ENCODE assay signal across 1 cellular context in the genomic region with DNA sequence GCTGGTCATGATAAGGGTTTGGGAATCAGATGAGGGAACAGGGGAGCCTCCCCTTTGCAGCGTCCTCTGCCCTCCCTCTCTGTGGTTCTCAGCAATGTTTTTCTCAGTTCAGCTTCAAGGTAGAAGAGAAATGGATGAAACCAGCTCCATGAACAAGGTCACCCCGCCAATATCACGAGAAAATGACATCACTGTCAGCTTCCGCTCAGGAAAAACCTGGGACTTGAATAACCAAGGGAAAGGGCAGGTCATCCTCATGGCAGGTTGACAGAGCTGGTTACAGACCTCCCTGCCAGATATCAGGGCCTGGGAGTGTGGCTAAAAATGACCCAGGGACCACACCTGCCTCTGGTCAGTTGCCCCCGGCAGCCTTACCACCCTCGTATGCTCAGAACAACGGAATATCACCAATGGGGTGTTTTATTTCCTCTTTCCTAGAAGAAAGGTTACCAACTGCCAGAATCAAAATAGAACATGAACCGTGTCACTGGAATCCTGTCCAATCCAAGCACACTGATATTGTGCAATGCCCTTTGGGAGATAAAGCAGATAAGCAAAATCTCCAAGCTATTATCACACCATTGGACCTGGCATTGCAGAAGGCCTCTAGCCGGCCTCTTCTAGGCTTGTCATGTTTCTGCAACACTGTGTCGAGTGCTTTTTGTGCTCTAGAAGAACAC.
TF ChIP-seq lines count a peak whose summit lies in the region.

No MANE protein-coding gene starts in this region.

TF ChIP-seq in K562, 482 proteins besides CTCF, POLR2A, EP300 and RAD21 (continued from another document and continues in another):
- TF ChIP-seq NR2C1 (IDR thresholded peaks at IDR 0.05) (peak; percentile 83; the same call in 1 of the 2 replicates), NR2C1 (tag; IDR thresholded peaks at IDR 0.05) (peak; percentile 93), RBM25 (IDR thresholded peaks at IDR 0.05; ENCODE audit: low read depth, low read length, severe bottlenecking) (peak; percentile 28), POLR3A (IDR thresholded peaks at IDR 0.05; ENCODE audit: borderline replicate concordance, extremely low read depth, insufficient read depth, insufficient read length) (no peak), ETS2 (tag; IDR thresholded peaks at IDR 0.05; ENCODE audit: borderline replicate concordance, poor library complexity, severe bottlenecking) (no peak), XRCC3 (IDR thresholded peaks at IDR 0.05) (no peak), TEAD2 (tag; IDR thresholded peaks at IDR 0.05) (no peak), STAT5B (CRISPR knock-in tag; IDR thresholded peaks at IDR 0.05) (no peak), CREM (IDR thresholded peaks at IDR 0.05; ENCODE audit: low read depth) (peak; percentile 66; the same call in 1 of the 2 replicates), PHF8 (IDR thresholded peaks at IDR 0.05; ENCODE audit: borderline replicate concordance, low read length) (peak; percentile 28; the same call in 1 of the 2 replicates), PRMT5 (CRISPR knock-in tag; IDR thresholded peaks at IDR 0.05) (no peak), MAFG (tag; conservative IDR thresholded peaks at IDR 0.05) (no peak; the same call in 1 of the 2 replicates), ZNF655 (CRISPR knock-in tag; IDR thresholded peaks at IDR 0.05) (no peak), YBX1 (IDR thresholded peaks at IDR 0.05) (no peak), ZNF232 (CRISPR knock-in tag; IDR thresholded peaks at IDR 0.05) (no peak), ATF6 (CRISPR knock-in tag; IDR thresholded peaks at IDR 0.05) (no peak), NR3C1 (CRISPR knock-in tag; IDR thresholded peaks at IDR 0.05) (no peak), KAT7 (CRISPR knock-in tag; IDR thresholded peaks at IDR 0.05; ENCODE audit: borderline replicate concordance) (0 out of 2 replicates have a peak, but pooled peaks have one; percentile 17), MCM5 (IDR thresholded peaks at IDR 0.05; ENCODE audit: low read depth) (no peak), GABPB1 (CRISPR knock-in tag; IDR thresholded peaks at IDR 0.05) (peak; percentile 57; the same call in 1 of the 2 replicates), SP1 (CRISPR knock-in tag; IDR thresholded peaks at IDR 0.05) (no peak; the same call in none of the 2 replicates), POLR2B (IDR thresholded peaks at IDR 0.05; ENCODE audit: low read depth, partially characterized antibody) (no peak), ZNF561 (CRISPR knock-in tag; conservative IDR thresholded peaks at IDR 0.05) (no peak), TCF7L2 (IDR thresholded peaks at IDR 0.05; ENCODE audit: low read depth, low read length) (no peak), ZSCAN32 (CRISPR knock-in tag; IDR thresholded peaks at IDR 0.05) (no peak), ZNF217 (CRISPR knock-in tag; IDR thresholded peaks at IDR 0.05) (no peak), SAP30 (IDR thresholded peaks at IDR 0.05; ENCODE audit: borderline replicate concordance, insufficient read depth, low read depth, low read length, poor library complexity, severe bottlenecking) (no peak), POLR2G (IDR thresholded peaks at IDR 0.05; ENCODE audit: low read depth, low read length) (no peak), ZBTB34 (CRISPR knock-in tag; IDR thresholded peaks at IDR 0.05) (no peak), RREB1 (CRISPR knock-in tag; IDR thresholded peaks at IDR 0.05) (no peak), HDAC1 (IDR thresholded peaks at IDR 0.05) (peak in 1 of 2 experiments; percentile 43; a peak in 1 of 4 replicates), MEF2D (tag; conservative IDR thresholded peaks at IDR 0.05; ENCODE audit: low read depth) (peak; percentile 96), TAF7 (tag; IDR thresholded peaks at IDR 0.05) (no peak), KLF13 (tag; IDR thresholded peaks at IDR 0.05; ENCODE audit: borderline replicate concordance, low read depth) (no peak), TARDBP (IDR thresholded peaks at IDR 0.05) (0 out of 2 replicates have a peak, but pooled peaks have one; percentile 26), GATAD2A (IDR thresholded peaks at IDR 0.05) (0 out of 2 replicates have a peak, but pooled peaks have one; percentile 25), ZNF695 (CRISPR knock-in tag; IDR thresholded peaks at IDR 0.05) (no peak), MAFK (IDR thresholded peaks at IDR 0.05; ENCODE audit: low read length) (no peak; the same call in 1 of the 2 replicates), RNF2 (IDR thresholded peaks at IDR 0.05) (peak; percentile 96)
- TF ChIP-seq, protein P1, sequence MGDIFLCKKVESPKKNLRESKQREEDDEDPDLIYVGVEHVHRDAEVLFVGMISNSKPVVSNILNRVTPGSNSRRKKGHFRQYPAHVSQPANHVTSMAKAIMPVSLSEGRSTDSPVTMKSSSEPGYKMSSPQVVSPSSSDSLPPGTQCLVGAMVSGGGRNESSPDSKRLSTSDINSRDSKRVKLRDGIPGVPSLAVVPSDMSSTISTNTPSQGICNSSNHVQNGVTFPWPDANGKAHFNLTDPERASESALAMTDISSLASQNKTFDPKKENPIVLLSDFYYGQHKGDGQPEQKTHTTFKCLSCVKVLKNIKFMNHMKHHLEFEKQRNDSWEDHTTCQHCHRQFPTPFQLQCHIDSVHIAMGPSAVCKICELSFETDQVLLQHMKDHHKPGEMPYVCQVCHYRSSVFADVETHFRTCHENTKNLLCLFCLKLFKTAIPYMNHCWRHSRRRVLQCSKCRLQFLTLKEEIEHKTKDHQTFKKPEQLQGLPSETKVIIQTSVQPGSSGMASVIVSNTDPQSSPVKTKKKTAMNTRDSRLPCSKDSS (IDR thresholded peaks at IDR 0.05; ENCODE audit: low read depth, partially characterized antibody): no peak
- TF ChIP-seq, protein P2, sequence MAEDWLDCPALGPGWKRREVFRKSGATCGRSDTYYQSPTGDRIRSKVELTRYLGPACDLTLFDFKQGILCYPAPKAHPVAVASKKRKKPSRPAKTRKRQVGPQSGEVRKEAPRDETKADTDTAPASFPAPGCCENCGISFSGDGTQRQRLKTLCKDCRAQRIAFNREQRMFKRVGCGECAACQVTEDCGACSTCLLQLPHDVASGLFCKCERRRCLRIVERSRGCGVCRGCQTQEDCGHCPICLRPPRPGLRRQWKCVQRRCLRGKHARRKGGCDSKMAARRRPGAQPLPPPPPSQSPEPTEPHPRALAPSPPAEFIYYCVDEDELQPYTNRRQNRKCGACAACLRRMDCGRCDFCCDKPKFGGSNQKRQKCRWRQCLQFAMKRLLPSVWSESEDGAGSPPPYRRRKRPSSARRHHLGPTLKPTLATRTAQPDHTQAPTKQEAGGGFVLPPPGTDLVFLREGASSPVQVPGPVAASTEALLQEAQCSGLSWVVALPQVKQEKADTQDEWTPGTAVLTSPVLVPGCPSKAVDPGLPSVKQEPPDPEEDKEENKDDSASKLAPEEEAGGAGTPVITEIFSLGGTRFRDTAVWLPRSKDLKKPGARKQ (CRISPR knock-in tag; IDR thresholded peaks at IDR 0.05): no peak
- TF ChIP-seq, protein P3, sequence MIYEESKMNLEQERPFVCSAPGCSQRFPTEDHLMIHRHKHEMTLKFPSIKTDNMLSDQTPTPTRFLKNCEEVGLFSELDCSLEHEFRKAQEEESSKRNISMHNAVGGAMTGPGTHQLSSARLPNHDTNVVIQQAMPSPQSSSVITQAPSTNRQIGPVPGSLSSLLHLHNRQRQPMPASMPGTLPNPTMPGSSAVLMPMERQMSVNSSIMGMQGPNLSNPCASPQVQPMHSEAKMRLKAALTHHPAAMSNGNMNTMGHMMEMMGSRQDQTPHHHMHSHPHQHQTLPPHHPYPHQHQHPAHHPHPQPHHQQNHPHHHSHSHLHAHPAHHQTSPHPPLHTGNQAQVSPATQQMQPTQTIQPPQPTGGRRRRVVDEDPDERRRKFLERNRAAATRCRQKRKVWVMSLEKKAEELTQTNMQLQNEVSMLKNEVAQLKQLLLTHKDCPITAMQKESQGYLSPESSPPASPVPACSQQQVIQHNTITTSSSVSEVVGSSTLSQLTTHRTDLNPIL (CRISPR knock-in tag; IDR thresholded peaks at IDR 0.05): 0 out of 2 replicates have a peak, but pooled peaks have one; percentile 23
- TF ChIP-seq, protein P4, sequence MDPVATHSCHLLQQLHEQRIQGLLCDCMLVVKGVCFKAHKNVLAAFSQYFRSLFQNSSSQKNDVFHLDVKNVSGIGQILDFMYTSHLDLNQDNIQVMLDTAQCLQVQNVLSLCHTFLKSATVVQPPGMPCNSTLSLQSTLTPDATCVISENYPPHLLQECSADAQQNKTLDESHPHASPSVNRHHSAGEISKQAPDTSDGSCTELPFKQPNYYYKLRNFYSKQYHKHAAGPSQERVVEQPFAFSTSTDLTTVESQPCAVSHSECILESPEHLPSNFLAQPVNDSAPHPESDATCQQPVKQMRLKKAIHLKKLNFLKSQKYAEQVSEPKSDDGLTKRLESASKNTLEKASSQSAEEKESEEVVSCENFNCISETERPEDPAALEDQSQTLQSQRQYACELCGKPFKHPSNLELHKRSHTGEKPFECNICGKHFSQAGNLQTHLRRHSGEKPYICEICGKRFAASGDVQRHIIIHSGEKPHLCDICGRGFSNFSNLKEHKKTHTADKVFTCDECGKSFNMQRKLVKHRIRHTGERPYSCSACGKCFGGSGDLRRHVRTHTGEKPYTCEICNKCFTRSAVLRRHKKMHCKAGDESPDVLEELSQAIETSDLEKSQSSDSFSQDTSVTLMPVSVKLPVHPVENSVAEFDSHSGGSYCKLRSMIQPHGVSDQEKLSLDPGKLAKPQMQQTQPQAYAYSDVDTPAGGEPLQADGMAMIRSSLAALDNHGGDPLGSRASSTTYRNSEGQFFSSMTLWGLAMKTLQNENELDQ (CRISPR knock-in tag; IDR thresholded peaks at IDR 0.05; ENCODE audit: borderline replicate concordance): no peak
